Comparison of ENCODE assay signal across 1 cellular context in the genomic region with DNA sequence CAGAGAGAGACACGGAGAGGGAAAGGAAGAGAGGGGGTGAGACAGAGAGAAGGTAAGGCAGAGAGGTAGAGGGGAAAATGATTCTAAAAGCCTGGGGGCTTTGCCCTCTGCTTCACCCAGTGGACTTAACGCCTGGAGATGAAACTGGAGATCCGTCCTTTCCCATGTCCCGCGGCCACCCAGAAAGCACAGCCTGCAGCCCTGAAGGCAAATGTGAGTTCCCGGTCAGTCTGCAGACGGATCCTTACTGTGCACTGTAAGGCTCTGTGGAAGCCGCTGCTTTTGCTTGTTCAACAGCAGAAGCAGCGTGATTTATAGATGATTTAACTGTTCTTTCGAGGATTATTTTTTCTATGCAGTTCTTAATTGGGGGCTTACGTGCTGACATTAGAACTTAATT.
TF ChIP-seq lines count a peak whose summit lies in the region.

No MANE protein-coding gene starts in this region.

TF ChIP-seq in GM23338, 12 proteins besides CTCF, POLR2A, EP300 and RAD21:
- TF ChIP-seq ZNF462 (CRISPR knock-in tag; IDR thresholded peaks at IDR 0.05) = no peak
- no peak for TF ChIP-seq ZNF114 (CRISPR knock-in tag; IDR thresholded peaks at IDR 0.05)
- no peak for TF ChIP-seq NANOG (IDR thresholded peaks at IDR 0.05; ENCODE audit: borderline replicate concordance)
- TF ChIP-seq JUNB (IDR thresholded peaks at IDR 0.05; ENCODE audit: unreplicated experiment) = no peak
- no peak for TF ChIP-seq EZH2phosphoT487 (IDR thresholded peaks at IDR 0.05; ENCODE audit: unreplicated experiment)
- TF ChIP-seq ZNF331 (CRISPR knock-in tag; IDR thresholded peaks at IDR 0.05; ENCODE audit: low read depth) = no peak
- no peak for TF ChIP-seq STAT1 (IDR thresholded peaks at IDR 0.05; ENCODE audit: unreplicated experiment)
- TF ChIP-seq POLR2AphosphoS5 (IDR thresholded peaks at IDR 0.05; ENCODE audit: low read depth) = no peak
- TF ChIP-seq EZH2 (IDR thresholded peaks at IDR 0.05; ENCODE audit: low read depth, unreplicated experiment) = no peak
- TF ChIP-seq CREB1 (CRISPR knock-in tag; IDR thresholded peaks at IDR 0.05; ENCODE audit: low read depth) = no peak
- no peak for TF ChIP-seq REST (IDR thresholded peaks at IDR 0.05; ENCODE audit: unreplicated experiment)
- TF ChIP-seq, protein P1, sequence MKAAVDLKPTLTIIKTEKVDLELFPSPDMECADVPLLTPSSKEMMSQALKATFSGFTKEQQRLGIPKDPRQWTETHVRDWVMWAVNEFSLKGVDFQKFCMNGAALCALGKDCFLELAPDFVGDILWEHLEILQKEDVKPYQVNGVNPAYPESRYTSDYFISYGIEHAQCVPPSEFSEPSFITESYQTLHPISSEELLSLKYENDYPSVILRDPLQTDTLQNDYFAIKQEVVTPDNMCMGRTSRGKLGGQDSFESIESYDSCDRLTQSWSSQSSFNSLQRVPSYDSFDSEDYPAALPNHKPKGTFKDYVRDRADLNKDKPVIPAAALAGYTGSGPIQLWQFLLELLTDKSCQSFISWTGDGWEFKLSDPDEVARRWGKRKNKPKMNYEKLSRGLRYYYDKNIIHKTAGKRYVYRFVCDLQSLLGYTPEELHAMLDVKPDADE (IDR thresholded peaks at IDR 0.05) = no peak
